In genomic region chr12:71640316-71640715, GRCh38 we compare ENCODE assay signal across 1 cellular context.
TF ChIP-seq lines count a peak whose summit lies in the region.

No MANE protein-coding gene starts in this region.

TF ChIP-seq in K562, 482 proteins besides CTCF, POLR2A, EP300 and RAD21:
- TF ChIP-seq ZBTB34 (CRISPR knock-in tag; IDR thresholded peaks at IDR 0.05) (no peak), GATAD2B (IDR thresholded peaks at IDR 0.05; ENCODE audit: borderline replicate concordance) (no peak), BRCA1 (IDR thresholded peaks at IDR 0.05) (no peak), BRCA1 (CRISPR knock-in tag; IDR thresholded peaks at IDR 0.05) (no peak), POLR2G (IDR thresholded peaks at IDR 0.05; ENCODE audit: low read depth, low read length) (0 out of 2 replicates have a peak, but pooled peaks have one; percentile 15)
